Comparison of ENCODE assay signal across 30 cellular contexts in genomic region chr13:34352958-34353357, GRCh38.
"Had no signal": no experiment of that assay in that cellular context is flagged by ENCODE, and none has a peak within 500 bp of the region (broad histone marks: within the 10 kb centered on the region; RNA-seq: fewer than 3 reads in every experiment).

No MANE protein-coding gene starts in this region.

- FAIRE-seq: RCC 7860 had no signal

- H3K27ac ChIP-seq: PC-9, RWPE1, WERI-Rb-1 had no signal

- ATAC-seq: activated CD8-positive, alpha-beta memory T cell treated with anti-CD3 and anti-CD28 coated beads, Interleukin-2, amount 10 ng/mL, durations not matched to agents 7 days and 5 days; activated naive CD8-positive, alpha-beta T cell treated with anti-CD3 and anti-CD28 coated beads, Interleukin-2, amount 50 U/mL, for 24 hours; Right ventricle myocardium inferior had no signal

- H3K36me3 ChIP-seq: WERI-Rb-1 had no signal

- H2AFZ ChIP-seq: PC-9 had no signal

- DNase-seq: activated CD4-positive, alpha-beta memory T cell treated with anti-CD3 and anti-CD28 coated beads, Interleukin-2, amount 10 ng/mL, durations not matched to agents 7 days and 5 days; activated CD4-positive, alpha-beta T cell treated with anti-CD3 and anti-CD28 coated beads for 1 hour; activated CD4-positive, alpha-beta T cell treated with anti-CD3 and anti-CD28 coated beads for 48 hours; activated CD4-positive, CD25-positive, alpha-beta regulatory T cell; activated CD8-positive, alpha-beta memory T cell treated with anti-CD3 and anti-CD28 coated beads for 24 hours; activated CD8-positive, alpha-beta memory T cell treated with anti-CD3 and anti-CD28 coated beads, Interleukin-2, amount 10 ng/mL, durations not matched to agents 7 days and 5 days; activated CD8-positive, alpha-beta memory T cell treated with anti-CD3 and anti-CD28 coated beads, Interleukin-2, amount 50 U/mL, for 48 hours; activated effector memory CD4-positive, alpha-beta T cell treated with Interleukin-2 at 50 U/mL for 16 hours; activated naive CD4-positive, alpha-beta T cell treated with anti-CD3 and anti-CD28 coated beads, Interleukin-2, amount 10 ng/mL, durations not matched to agents 7 days and 5 days; activated naive CD8-positive, alpha-beta T cell treated with anti-CD3 and anti-CD28 coated beads, Interleukin-2, amount 50 U/mL, for 24 hours; activated T-cell treated with anti-CD3 and anti-CD28 coated beads, Interleukin-2, amount 50 U/mL, for 48 hours; anterior cingulate cortex; central memory CD4-positive, alpha-beta T cell; NCI-H1092 treated with DMSO at 0.1 percent for 48 hours; NCI-H1417; NCI-H1694; NCI-H1930; NCI-H2081 treated with DMSO at 0.1 percent for 48 hours; NCI-H345; NCI-H524 treated with DMSO at 0.1 percent for 48 hours; PC-9; SIG-M5; SW 1271; T-helper 1 cell; T-helper 2 cell; T-helper 9 cell; WERI-Rb-1 had no signal

- H3K4me2 ChIP-seq: PC-9 had no signal

- H3K4me3 ChIP-seq: PC-9 had no signal
